Comparison of ENCODE assay signal across 8 cellular contexts in the genomic region with DNA sequence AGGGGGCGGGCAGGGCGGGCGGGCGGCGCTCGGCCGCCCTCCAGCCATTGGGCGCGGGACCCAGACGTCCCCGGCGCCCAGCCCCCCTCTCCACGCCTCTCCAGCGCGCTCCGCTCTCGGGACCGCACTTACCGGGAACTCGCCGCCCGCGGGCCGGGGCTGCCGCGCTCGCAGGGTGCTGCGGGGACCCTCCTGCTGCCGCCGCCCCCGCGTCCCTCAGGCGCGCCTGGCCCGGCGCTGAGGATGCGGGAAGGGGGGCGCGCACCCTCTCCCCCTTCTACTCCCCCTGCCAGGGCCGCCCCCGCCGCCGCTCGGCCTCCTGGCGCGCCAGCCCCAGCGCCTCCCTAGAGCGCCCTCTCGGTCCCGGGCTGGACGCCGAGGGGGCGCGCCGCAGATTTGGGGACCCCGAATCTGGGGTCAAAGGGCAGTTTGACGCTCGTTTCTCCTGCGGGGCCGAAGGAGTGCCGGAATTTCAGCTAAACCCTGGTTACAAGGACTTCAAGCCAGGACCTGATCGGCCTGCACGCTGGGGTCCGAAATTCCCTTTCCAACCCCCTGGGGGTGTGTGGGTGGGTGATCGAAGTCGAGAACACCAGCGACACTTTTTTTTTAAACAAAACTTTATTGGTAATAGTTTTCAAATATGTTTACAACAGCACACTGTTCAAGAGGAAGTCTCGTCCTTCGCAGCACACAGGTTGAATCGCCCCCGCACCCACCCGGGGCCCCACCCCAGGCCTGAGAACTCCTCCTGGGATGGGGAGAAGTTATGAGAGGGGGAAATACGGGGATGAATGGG. TPM values are rescaled to one million over a fixed set of nuclear protein-coding genes. Genes with fewer than 3 reads are reported as not detected.
A peak's percentile ranks its signal among the peaks of the same experiment; 100 is the strongest.
DNase-seq lines count a peak whose midpoint lies in the region; TF ChIP-seq lines count a peak whose summit lies in the region.

No MANE protein-coding gene starts in this region.

- H3K9ac ChIP-seq in GM23248 = peak overlapping the region; percentile 81

- H3F3A ChIP-seq in GM23248 (ENCODE audit: insufficient read depth) = peaks cover 9% of the 10 kb centered on the region

- H3K9me3 ChIP-seq in GM23248 (ENCODE audit: low read depth) = no peaks in the 10 kb centered on the region

- H3K27me3 ChIP-seq in GM23248 (replicated peaks; ENCODE audit: insufficient read depth) = no peaks in the 10 kb centered on the region

- DNase-seq in GM23248 = peak; percentile 74
- peak; percentile 66 for DNase-seq in LHCN-M2 (ENCODE audit: low read depth)
- DNase-seq in T-helper 1 cell = peak in 4 of 5 donors; percentile 21 to 55 (median 47)
- DNase-seq in astrocyte of the hippocampus (ENCODE audit: low read depth, low spot score) = peak; percentile 72
- DNase-seq in iPS-NIHi11 (ENCODE audit: low spot score) = peak; percentile 92
- DNase-seq in NCI-H1048 (lab: John Stamatoyannopoulos, UW) = no peak

- 2% methylated on average over 45 to 62 of the region's 73 CpGs for WGBS in GM23248 (ENCODE audit: low coverage in 1 of 2, low lambda C conversion rate in 2 of 2, missing lambda C conversion rate in 2 of 2), 2 experiments

- no peaks in the 10 kb centered on the region for H3K9me2 ChIP-seq in GM23248 (ENCODE audit: insufficient read depth)

- H3K4me3 ChIP-seq in GM23248 (peak overlapping the region; percentile 93), skin epidermis (peak overlapping the region; percentile 41 to 90 (median 76))

- in situ Hi-C loops in GM23248 (cut with MboI) = no loop called here

- peak overlapping the region; percentile 90 for H2AFZ ChIP-seq in GM23248

- H3K27ac ChIP-seq in GM23248 = peak overlapping the region; percentile 57
- peak overlapping the region; percentile 66 to 95 (median 89) for H3K27ac ChIP-seq in skin epidermis

- no peaks in the 10 kb centered on the region for H4K20me1 ChIP-seq in GM23248 (ENCODE audit: insufficient read depth)

- 0 out of 2 replicates have a peak, but pooled peaks cover 5% of the 10 kb centered on the region for H3K36me3 ChIP-seq in GM23248 (ENCODE audit: low read depth)

- peak overlapping the region; percentile 90 for H3K4me2 ChIP-seq in GM23248 (ENCODE audit: unreplicated experiment)

- TF ChIP-seq POLR2A in GM10847 (IDR thresholded peaks at IDR 0.05; ENCODE audit: extremely low read depth, insufficient read length) = peak; percentile 67

- H3K4me1 ChIP-seq in GM23248 (ENCODE audit: insufficient read depth) = peaks cover 3% of the 10 kb centered on the region

- peaks cover 10% of the 10 kb centered on the region for H3K79me2 ChIP-seq in GM23248 (ENCODE audit: insufficient read depth)

RNA-seq across cellular contexts. Expression of gene SAMD1, which starts 0.7 kb away (rescaled TPM):
- total RNA-seq in GM23248 (2014; rRNA removed; shearing (Covaris generic)) = 42.5 and 50.8 TPM in 2 replicates
- polyA plus RNA-seq in GM23248 (2016; fragmentation: Nextera tagmentation; extraction: Ambion mirVana) = 5.4 and 5.7 TPM in 2 replicates
- total RNA-seq in LHCN-M2 (2014; rRNA removed) = 59.3 and 64.5 TPM in 2 replicates
- polyA plus RNA-seq in LHCN-M2 (2012) = 27.4 TPM

RNA-seq across cellular contexts. Expression of gene C19orf67, which starts 5.7 kb away (rescaled TPM):
- total RNA-seq in GM23248 (2014; rRNA removed; shearing (Covaris generic)) = not detected in 2 replicates
- not detected in 2 replicates for polyA plus RNA-seq in GM23248 (2016; fragmentation: Nextera tagmentation; extraction: Ambion mirVana)
- total RNA-seq in LHCN-M2 (2014; rRNA removed) = not detected in 2 replicates
- polyA plus RNA-seq in LHCN-M2 (2012) = 0.05 TPM

RNA-seq across cellular contexts. Expression of gene MISP3, which starts 18.7 kb away (rescaled TPM):
- total RNA-seq in GM23248 (2014; rRNA removed; shearing (Covaris generic)) = 1.3 TPM in 1 of 2 replicates, not detected in the other
- polyA plus RNA-seq in GM23248 (2016; fragmentation: Nextera tagmentation; extraction: Ambion mirVana) = 2.0 and 2.7 TPM in 2 replicates
- total RNA-seq in LHCN-M2 (2014; rRNA removed) = 0.19 and 0.34 TPM in 2 replicates
- 1.0 TPM for polyA plus RNA-seq in LHCN-M2 (2012)

RNA-seq across cellular contexts. Expression of gene PRKACA, which starts 26.3 kb away (rescaled TPM):
- 37.4 and 67.8 TPM in 2 replicates for total RNA-seq in GM23248 (2014; rRNA removed; shearing (Covaris generic))
- 4.6 and 5.3 TPM in 2 replicates for polyA plus RNA-seq in GM23248 (2016; fragmentation: Nextera tagmentation; extraction: Ambion mirVana)
- total RNA-seq in LHCN-M2 (2014; rRNA removed) = 64.7 and 76.2 TPM in 2 replicates
- polyA plus RNA-seq in LHCN-M2 (2012) = 102 TPM

RNA-seq across cellular contexts. Expression of gene PALM3, which starts 29.4 kb away (rescaled TPM):
- total RNA-seq in GM23248 (2014; rRNA removed; shearing (Covaris generic)) = 0.25 TPM in 1 of 2 replicates, not detected in the other
- 0.15 TPM in 1 of 2 replicates, not detected in the other for polyA plus RNA-seq in GM23248 (2016; fragmentation: Nextera tagmentation; extraction: Ambion mirVana)
- 0.11 and 0.38 TPM in 2 replicates for total RNA-seq in LHCN-M2 (2014; rRNA removed)
- 0.22 TPM for polyA plus RNA-seq in LHCN-M2 (2012)
